Comparison of ENCODE assay signal across 8 cellular contexts in the genomic region with DNA sequence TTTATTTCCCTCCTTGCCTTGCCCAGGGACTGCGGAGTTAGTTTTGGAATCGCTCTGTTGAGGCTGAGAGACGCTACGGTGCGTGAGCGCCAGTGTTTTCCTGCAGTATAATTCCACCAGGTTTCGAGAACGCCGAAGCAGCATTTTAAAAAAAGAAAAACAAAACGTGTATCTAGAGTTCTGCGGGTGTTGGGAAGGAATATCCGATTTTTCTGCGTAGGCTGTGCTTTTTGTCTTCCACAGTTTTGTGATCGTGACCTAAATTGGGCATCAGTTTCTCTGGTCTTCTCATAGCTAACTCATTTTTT. TPM values are rescaled to one million over a fixed set of nuclear protein-coding genes. Genes with fewer than 3 reads are reported as not detected.
DNase-seq lines count a peak whose midpoint lies in the region; ATAC-seq and TF ChIP-seq lines count a peak whose summit lies in the region.

No MANE protein-coding gene starts in this region.

- H3K36me3 Mint-ChIP-seq in activated T-cell treated with anti-CD3 and anti-CD28 coated beads, Interleukin-2, amount 50 U/mL, for 72 hours (ENCODE audit: insufficient read depth in 2 of 2) = peaks cover 0 to under 1% of the 10 kb centered on the region in 2 donors
- peaks cover 11% of the 10 kb centered on the region for H3K36me3 Mint-ChIP-seq in type B pancreatic cell

- 0 to 1% (median 0%) methylated on average over 14 of the region's 14 CpGs for WGBS in adipose tissue, 3 donors
- WGBS in right lobe of liver (ENCODE audit: insufficient coverage, low coverage, low lambda C conversion rate, missing lambda C conversion rate) = under 1% methylated on average over 14 of the region's 14 CpGs

- peak overlapping the region; percentile 93 to 99 (median 96) for H3K4me3 ChIP-seq in right lobe of liver

- peak overlapping the region; percentile 90 to 96 for H3K4me3 Mint-ChIP-seq in activated T-cell treated with anti-CD3 and anti-CD28 coated beads, Interleukin-2, amount 50 U/mL, for 72 hours
- peak overlapping the region; percentile 89 for H3K4me3 Mint-ChIP-seq in type B pancreatic cell

- H3K4me1 Mint-ChIP-seq in activated T-cell treated with anti-CD3 and anti-CD28 coated beads, Interleukin-2, amount 50 U/mL, for 72 hours (ENCODE audit: low read depth) = peaks cover 28% of the 10 kb centered on the region
- peaks cover 4% of the 10 kb centered on the region for H3K4me1 Mint-ChIP-seq in type B pancreatic cell (ENCODE audit: unreplicated experiment)

- ATAC-seq in activated T-cell treated with anti-CD3 and anti-CD28 coated beads, Interleukin-2, amount 50 U/mL, for 72 hours (replicated peaks in 1 of 2) = no peak
- ATAC-seq in right lobe of liver (no peak), GM19463 (IDR thresholded peaks at IDR 0.05; ENCODE audit: unreplicated experiment) (no peak)

- no peak for DNase-seq in activated T-cell treated with anti-CD3 and anti-CD28 coated beads, Interleukin-2, amount 50 U/mL, for 72 hours
- no peak for DNase-seq in activated T-cell treated with anti-CD3 and anti-CD28 coated beads, Interleukin-2, amount 50 U/mL, for 1 hour
- DNase-seq in right lobe of liver (no peak), type B pancreatic cell (ENCODE audit: extremely low spot score, unreplicated experiment) (no peak)
- DNase-seq in activated CD4-positive, alpha-beta T cell treated with anti-CD3 and anti-CD28 coated beads for 48 hours = no peak
- no peak for DNase-seq in activated effector memory CD4-positive, alpha-beta T cell treated with Interleukin-2 at 50 U/mL for 16 hours

- H3K27me3 Mint-ChIP-seq in activated T-cell treated with anti-CD3 and anti-CD28 coated beads, Interleukin-2, amount 50 U/mL, for 72 hours (ENCODE audit: low read depth) = no peaks in the 10 kb centered on the region
- H3K27me3 Mint-ChIP-seq in type B pancreatic cell = no peaks in the 10 kb centered on the region

- intact Hi-C loops in right lobe of liver (cut with DNase I) = no loop called here

- TF ChIP-seq CTCF in right lobe of liver (IDR thresholded peaks at IDR 0.05) = no peak
- TF ChIP-seq CTCF in type B pancreatic cell (conservative IDR thresholded peaks at IDR 0.05) = no peak

- peak overlapping the region; percentile 96 for H3K27ac Mint-ChIP-seq in activated T-cell treated with anti-CD3 and anti-CD28 coated beads, Interleukin-2, amount 50 U/mL, for 72 hours
- H3K27ac Mint-ChIP-seq in type B pancreatic cell = peak overlapping the region; percentile 91

- H3K27ac ChIP-seq in adipose tissue (ENCODE audit: low read depth, low read length) (peak overlapping the region; percentile 51), right lobe of liver (peak overlapping the region; percentile 63 to 86 (median 74))

- TF ChIP-seq POLR2A in right lobe of liver (IDR thresholded peaks at IDR 0.05) = no peak

- no peaks in the 10 kb centered on the region for H3K9me3 ChIP-seq in right lobe of liver

- no peaks in the 10 kb centered on the region for H3K9me3 Mint-ChIP-seq in activated T-cell treated with anti-CD3 and anti-CD28 coated beads, Interleukin-2, amount 50 U/mL, for 72 hours
- H3K9me3 Mint-ChIP-seq in type B pancreatic cell = no peaks in the 10 kb centered on the region

- no peaks in the 10 kb centered on the region for H3K36me3 ChIP-seq in right lobe of liver

- H3K27me3 ChIP-seq in right lobe of liver = no peaks in the 10 kb centered on the region

- peaks cover 0 to 19% (median 6%) of the 10 kb centered on the region in 4 donors for H3K4me1 ChIP-seq in right lobe of liver

RNA-seq across cellular contexts. Expression of gene DNM1L, which starts 0.8 kb away (rescaled TPM):
- 10 to 100 TPM; 60.0 to 60.3 TPM for total RNA-seq in activated T-cell treated with anti-CD3 and anti-CD28 coated beads, Interleukin-2, amount 50 U/mL, for 72 hours
- polyA plus RNA-seq in adipose tissue = 10 to 100 TPM in 2 of 3 donors, 1 to 10 TPM in 1; 9.8 to 29.7 (median 21.8) TPM
- total RNA-seq in right lobe of liver = 10 to 100 TPM; 10.2 to 26.1 (median 21.1) TPM
- total RNA-seq in type B pancreatic cell (ENCODE audit: low replicate concordance) = 76.8 and 121 TPM in 2 replicates
